Comparison of ENCODE assay signal across 12 cellular contexts in genomic region chr17:7441202-7441705, GRCh38. TPM values are rescaled to one million over a fixed set of nuclear protein-coding genes. Genes with fewer than 3 reads are reported as not detected.
DNase-seq lines count a peak whose midpoint lies in the region; ATAC-seq, FAIRE-seq and TF ChIP-seq lines count a peak whose summit lies in the region.
"Had no signal": no experiment of that assay in that cellular context is flagged by ENCODE, and none has a peak within 500 bp of the region (broad histone marks: within the 10 kb centered on the region; RNA-seq: fewer than 3 reads in every experiment).

No MANE protein-coding gene starts in this region.

- peak overlapping the region; percentile 96 for H3K4me3 Mint-ChIP-seq in GM23338
- peak overlapping the region; percentile 95 for H3K4me3 Mint-ChIP-seq in nephron progenitor cell

- H3K79me2 ChIP-seq in GM23338 (replicated peaks; ENCODE audit: insufficient read depth), result no peaks in the 10 kb centered on the region

- H3K4me1 ChIP-seq in GM23338 (ENCODE audit: insufficient read depth), result peaks cover 37% of the 10 kb centered on the region
- H3K4me1 ChIP-seq in pancreas, result peaks cover 5 to 23% (median 11%) of the 10 kb centered on the region in 3 donors

- H3K4me3 ChIP-seq in GM23338 (peak overlapping the region; percentile 98), WERI-Rb-1 (ENCODE audit: low read depth, low read length) (peak overlapping the region; percentile 86), pancreas (no peak overlapping the region)
- H3K4me3 ChIP-seq: MG63, prostate gland had no signal

- H3F3A ChIP-seq in GM23338 (replicated peaks; ENCODE audit: low read depth), result peaks cover 49% of the 10 kb centered on the region

- H3K27me3 ChIP-seq in GM23338 (ENCODE audit: insufficient read depth) (peaks cover 48% of the 10 kb centered on the region), WERI-Rb-1 (ENCODE audit: insufficient read depth, low read depth, severe bottlenecking) (peaks cover 10% of the 10 kb centered on the region), pancreas (no peaks in the 10 kb centered on the region)
- H3K27me3 ChIP-seq: MG63 had no signal

- no peak for ATAC-seq in GM23338
- ATAC-seq in pancreas, result no peak
- ATAC-seq: activated CD4-positive, CD25-positive, alpha-beta regulatory T cell treated with anti-CD3 and anti-CD28 coated beads, Interleukin-2, amount 50 U/mL, for 24 hours; Right ventricle myocardium inferior had no signal

- H3K36me3 Mint-ChIP-seq in GM23338 (ENCODE audit: low read depth) (no peaks in the 10 kb centered on the region; the same call in 2 of the 3 replicates), nephron progenitor cell (ENCODE audit: low read depth) (no peaks in the 10 kb centered on the region)

- H3K36me3 ChIP-seq in GM23338 (ENCODE audit: insufficient read depth) (no peaks in the 10 kb centered on the region), WERI-Rb-1 (no peaks in the 10 kb centered on the region), pancreas (no peaks in the 10 kb centered on the region)
- H3K36me3 ChIP-seq: MG63, prostate gland had no signal

- H3K9me2 ChIP-seq in GM23338 (ENCODE audit: insufficient read depth), result no peaks in the 10 kb centered on the region

- peak overlapping the region; percentile 72; the same call in 1 of the 2 replicates for H2AFZ ChIP-seq in GM23338

- no peaks in the 10 kb centered on the region for H3K9me3 ChIP-seq in WERI-Rb-1 (ENCODE audit: severe bottlenecking)
- H3K9me3 ChIP-seq in pancreas, result no peaks in the 10 kb centered on the region
- H3K9me3 ChIP-seq: MG63, prostate gland had no signal

- no peak for FAIRE-seq in pancreas (lab: Jason Lieb, UNC)

- intact Hi-C loops in pancreas (cut with DNase I), result loop anchor here in 2 of 3 donors (5.0 kb wide), 1 partner anchor 36 kb away; the partner anchor contains the start of gene ZBTB4 (in 2 of the 2)

- H3K9me3 Mint-ChIP-seq in GM23338 (no peaks in the 10 kb centered on the region), nephron progenitor cell (no peaks in the 10 kb centered on the region)

- H4K20me1 ChIP-seq in GM23338 (replicated peaks; ENCODE audit: insufficient read depth), result peaks cover 3% of the 10 kb centered on the region; the same call in 1 of the 2 replicates

- peak overlapping the region; percentile 76 for H3K4me2 ChIP-seq in GM23338

- no peak overlapping the region for H3K27ac Mint-ChIP-seq in GM23338
- H3K27ac Mint-ChIP-seq in nephron progenitor cell, result no peak overlapping the region

- TF ChIP-seq CTCF in GM23338 (conservative IDR thresholded peaks at IDR 0.05; ENCODE audit: low read depth in 2 of 2), result peak in 1 of 2 experiments; percentile 22; a peak in 1 of 4 replicates
- no peak for TF ChIP-seq CTCF in WERI-Rb-1 (IDR thresholded peaks at IDR 0.05; ENCODE audit: low read depth, low read length)
- TF ChIP-seq CTCF in nephron progenitor cell (IDR thresholded peaks at IDR 0.05), result no peak
- TF ChIP-seq CTCF in pancreas (IDR thresholded peaks at IDR 0.05), result no peak

- peak overlapping the region; percentile 65; the same call in 1 of the 2 replicates for H3K27ac ChIP-seq in GM23338 (ENCODE audit: low read depth)
- no peak overlapping the region for H3K27ac ChIP-seq in WERI-Rb-1
- no peak overlapping the region for H3K27ac ChIP-seq in pancreas
- H3K27ac ChIP-seq: prostate gland had no signal

- WGBS in pancreas, 2 donors, result 80 to 87% methylated on average over 8 of the region's 8 CpGs

- peaks cover 38% of the 10 kb centered on the region for H3K4me1 Mint-ChIP-seq in GM23338
- H3K4me1 Mint-ChIP-seq in nephron progenitor cell, result peaks cover 75% of the 10 kb centered on the region

- DNase-seq in GM23338 (ENCODE audit: low spot score) (peak; percentile 44), WERI-Rb-1 (no peak), nephron progenitor cell (no peak), pancreas (no peak), NCI-H1930 (lab: John Stamatoyannopoulos, UW) (no peak), middle frontal gyrus (ENCODE audit: extremely low spot score, low spot score) (no peak)
- DNase-seq: activated naive CD4-positive, alpha-beta T cell treated with anti-CD3 and anti-CD28 coated beads, Interleukin-2, amount 50 U/mL, for 16 hours had no signal

- H3K27me3 Mint-ChIP-seq in GM23338 (ENCODE audit: insufficient read depth, low read depth, poor library complexity) (peaks cover 50% of the 10 kb centered on the region), nephron progenitor cell (ENCODE audit: low read depth, poor library complexity) (peaks cover 64% of the 10 kb centered on the region)

TF ChIP-seq in GM23338, 12 proteins besides CTCF, POLR2A, EP300 and RAD21:
- TF ChIP-seq ZNF114 (CRISPR knock-in tag; IDR thresholded peaks at IDR 0.05), result no peak
- 0 out of 2 replicates have a peak, but pooled peaks have one; percentile 13 for TF ChIP-seq CREB1 (CRISPR knock-in tag; IDR thresholded peaks at IDR 0.05; ENCODE audit: low read depth)
- TF ChIP-seq ZNF331 (CRISPR knock-in tag; IDR thresholded peaks at IDR 0.05; ENCODE audit: low read depth), result no peak
- no peak for TF ChIP-seq JUNB (IDR thresholded peaks at IDR 0.05; ENCODE audit: unreplicated experiment)

RNA-seq across cellular contexts. Expression of gene FGF11, which starts 1.9 kb away (rescaled TPM):
- total RNA-seq in GM23338 (2014; rRNA removed; shearing (Covaris generic)), result 16.6 TPM in 2 replicates
- 11.1 and 13.3 TPM in 2 replicates for polyA plus RNA-seq in GM23338 (2016; fragmentation: Nextera tagmentation; extraction: Ambion mirVana)
- total RNA-seq in pancreas, result 1 to 10 TPM in 1 of 6 donors, under 1 TPM in 5; 0.09 to 1.1 (median 0.31) TPM
- under 1 TPM; 0.61 to 0.65 TPM for polyA plus RNA-seq in pancreas

RNA-seq across cellular contexts. Expression of gene CHRNB1, which starts 3.6 kb away (rescaled TPM):
- 11.2 and 12.0 TPM in 2 replicates for total RNA-seq in GM23338 (2014; rRNA removed; shearing (Covaris generic))
- polyA plus RNA-seq in GM23338 (2016; fragmentation: Nextera tagmentation; extraction: Ambion mirVana) (10.0 and 11.1 TPM in 2 replicates), pancreas (10 to 100 TPM in 1 of 2 donors, 1 to 10 TPM in 1; 9.7 to 11.1 TPM)
- 10 to 100 TPM in 2 of 6 donors, 1 to 10 TPM in 4; 7.5 to 15.0 (median 8.7) TPM for total RNA-seq in pancreas

RNA-seq across cellular contexts. Expression of gene TMEM102, which starts 6.0 kb away (rescaled TPM):
- total RNA-seq in GM23338 (2014; rRNA removed; shearing (Covaris generic)), result 15.1 and 23.2 TPM in 2 replicates
- 6.1 and 6.4 TPM in 2 replicates for polyA plus RNA-seq in GM23338 (2016; fragmentation: Nextera tagmentation; extraction: Ambion mirVana)
- total RNA-seq in pancreas, result 1 to 10 TPM; 2.4 to 7.8 (median 3.6) TPM
- 1 to 10 TPM; 2.2 to 2.9 TPM for polyA plus RNA-seq in pancreas

RNA-seq across cellular contexts. Expression of gene SPEM3, which starts 12.6 kb away (rescaled TPM):
- total RNA-seq in GM23338 (2014; rRNA removed; shearing (Covaris generic)), result not detected in 2 replicates
- polyA plus RNA-seq in GM23338 (2016; fragmentation: Nextera tagmentation; extraction: Ambion mirVana) (not detected in 2 replicates), pancreas (not detected)
- total RNA-seq in pancreas, result not detected
- total RNA-seq: left lobe of liver, Right ventricle myocardium inferior had no signal

RNA-seq across cellular contexts. Expression of gene SPEM2, which starts 15.8 kb away (rescaled TPM):
- total RNA-seq in GM23338 (2014; rRNA removed; shearing (Covaris generic)), result not detected in 2 replicates
- polyA plus RNA-seq in GM23338 (2016; fragmentation: Nextera tagmentation; extraction: Ambion mirVana), result not detected in 2 replicates
- total RNA-seq in pancreas, result not detected
- not detected for polyA plus RNA-seq in pancreas
- total RNA-seq: left lobe of liver, Right ventricle myocardium inferior had no signal

Comparison
In these comparisons a context has a peak if more than half of its experiments do, and no peak if none do; other contexts are left out.
1. H3K4me3 ChIP-seq: peak in GM23338 (single experiment) and WERI-Rb-1 (single experiment); none in pancreas (0 of 4).